ENCODE assay signal across 8 cellular contexts in the genomic region with DNA sequence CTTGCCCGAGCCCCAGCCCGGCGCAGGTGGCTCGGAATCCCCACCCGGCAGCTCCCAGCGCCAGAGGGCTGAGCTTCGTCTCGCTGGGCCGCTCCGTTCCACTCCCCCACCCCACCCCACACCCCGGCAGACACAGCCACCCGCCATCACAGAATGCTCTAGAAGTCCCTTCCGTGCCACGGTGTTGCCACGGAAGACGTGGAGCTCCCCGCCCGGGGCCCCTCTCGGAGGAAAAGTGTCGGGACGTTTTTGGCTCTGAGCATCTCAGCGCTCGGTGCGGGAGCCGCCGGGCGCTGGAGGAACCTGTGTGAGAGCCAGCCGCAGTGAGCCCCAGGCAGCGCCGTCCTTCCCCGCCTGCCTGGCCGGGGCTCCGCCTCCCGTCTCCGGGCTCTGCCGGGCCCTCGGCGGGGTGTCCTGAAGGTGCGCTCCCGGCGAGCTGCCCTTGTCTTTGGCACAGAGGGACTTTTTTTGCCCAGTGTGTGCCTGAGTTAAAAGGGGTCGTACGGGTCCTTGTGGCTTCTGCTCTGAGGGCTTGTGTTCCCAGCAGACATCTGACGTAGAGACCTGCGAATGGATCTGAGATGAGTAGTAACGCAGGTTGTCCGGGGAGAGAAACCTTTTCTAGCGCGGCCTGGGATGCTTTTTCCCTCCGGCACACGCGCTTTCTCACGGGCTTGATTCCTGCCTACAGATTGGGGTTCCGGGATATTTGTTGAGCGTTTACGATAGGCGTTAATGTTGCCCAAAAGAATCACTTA. TPM values are rescaled to one million over a fixed set of nuclear protein-coding genes. Genes with fewer than 3 reads are reported as not detected.
DNase-seq lines count a peak whose midpoint lies in the region; ATAC-seq, FAIRE-seq and TF ChIP-seq lines count a peak whose summit lies in the region.

No MANE protein-coding gene starts in this region.

- H3K9me3 ChIP-seq in Panc1 (ENCODE audit: control insufficient read depth, insufficient read depth, low read depth, low read length) (no peaks in the 10 kb centered on the region), ovary (no peaks in the 10 kb centered on the region), thymus (ENCODE audit: control insufficient read depth) (no peaks in the 10 kb centered on the region)

- no peak for TF ChIP-seq CTCF in D721Med (IDR thresholded peaks at IDR 0.05; ENCODE audit: insufficient read depth, missing control alignments)
- TF ChIP-seq CTCF in Panc1 (IDR thresholded peaks at IDR 0.05) = no peak
- TF ChIP-seq CTCF in ovary (IDR thresholded peaks at IDR 0.05) = no peak

- H3K27ac ChIP-seq in Panc1 (ENCODE audit: low read length) = peak overlapping the region; percentile 89
- peak overlapping the region; percentile 87 to 99 for H3K27ac ChIP-seq in ovary
- H3K27ac ChIP-seq in thymus (ENCODE audit: low read depth) = peak overlapping the region; percentile 97

- POLR2A ChIA-PET in Panc1 (lab: Charles Lee) = no interaction called here

- CTCF ChIA-PET in Panc1 (lab: Charles Lee) = no interaction called here

- TF ChIP-seq POLR2A in ovary (IDR thresholded peaks at IDR 0.05) = peak; percentile 28

- in situ Hi-C loops in Panc1 (cut with HindIII; ENCODE audit: low pct_unique_long_range_greater_than_20kb, low sequenced_read_pairs) = no loop called here

- no TSS peak for BruUV-seq in Panc1 (replicated peaks; lab: Mats Ljungman, UMichigan)

- DNase-seq in D721Med (ENCODE audit: insufficient read length, low spot score) = peak; percentile 64
- no peak for DNase-seq in Panc1 (ENCODE audit: low read depth, low spot score)
- peak; percentile 64 for DNase-seq in activated naive CD4-positive, alpha-beta T cell treated with anti-CD3 and anti-CD28 coated beads, Interleukin-2, amount 50 U/mL, for 16 hours
- peak; percentile 21 to 83 (median 68) for DNase-seq in head of caudate nucleus
- peak; percentile 46 to 76 (median 56) for DNase-seq in ovary

- TF ChIP-seq EP300 in ovary (IDR thresholded peaks at IDR 0.05) = no peak

- H3K4me1 ChIP-seq in Panc1 (ENCODE audit: control insufficient read depth, insufficient read depth, low read length) = peaks cover 17% of the 10 kb centered on the region
- peaks cover 7% of the 10 kb centered on the region for H3K4me1 ChIP-seq in ovary (ENCODE audit: insufficient read depth)
- H3K4me1 ChIP-seq in thymus (ENCODE audit: control insufficient read depth, insufficient read depth, low read length) = peaks cover 19% of the 10 kb centered on the region

- intact Hi-C loops in Panc1 (cut with micrococcal nuclease; ENCODE audit: unreplicated experiment) = loop anchor here (5.0 to 10.0 kb wide), 2 partner anchors 97 to 190 kb away; no protein-coding TSS in a partner anchor
- intact Hi-C loops in head of caudate nucleus (cut with DNase I) = loop anchor here (5.0 to 10.0 kb wide), 3 partner anchors 97 to 340 kb away; partner anchors contain the start of genes PHLPP1, PIGN and RELCH
- intact Hi-C loops in ovary (cut with DNase I) = loop anchor here in 2 of 4 donors (5.0 to 10.0 kb wide), 5 partner anchors 87 to 900 kb away; partner anchors contain the start of genes KDSR (in 1 of the 2), PHLPP1 (in 1 of the 2), PIGN (in 1 of the 2) and RELCH (in 1 of the 2)

- 2 to 4% (median 2%) methylated on average over 34 to 57 of the region's 57 CpGs for WGBS in ovary, 3 donors
- WGBS in thymus = under 1% methylated on average over 57 of the region's 57 CpGs

- no peaks in the 10 kb centered on the region for H3K27me3 ChIP-seq in Panc1 (ENCODE audit: control insufficient read depth, insufficient read depth, low read length)
- H3K27me3 ChIP-seq in ovary = no peaks in the 10 kb centered on the region
- H3K27me3 ChIP-seq in thymus (ENCODE audit: control insufficient read depth, insufficient read depth) = no peaks in the 10 kb centered on the region

- H3K4me3 ChIP-seq in Panc1 (ENCODE audit: low read depth in 2 of 2, low read length in 2 of 2) = peak overlapping the region; percentile 68 to 71
- peak overlapping the region; percentile 90 for H3K4me3 ChIP-seq in ovary
- H3K4me3 ChIP-seq in thymus (ENCODE audit: low read length) = peak overlapping the region; percentile 80

- H3K36me3 ChIP-seq in Panc1 (ENCODE audit: control insufficient read depth, insufficient read depth, low read length) (no peaks in the 10 kb centered on the region), ovary (no peaks in the 10 kb centered on the region), thymus (ENCODE audit: control insufficient read depth, insufficient read depth) (no peaks in the 10 kb centered on the region)

- no peak for FAIRE-seq in D721Med (lab: Jason Lieb, UNC)

- ATAC-seq in HG02798 (IDR thresholded peaks at IDR 0.05; ENCODE audit: poor library complexity, unreplicated experiment) = peak; percentile 15
- no peak for ATAC-seq in Panc1
- no peak for ATAC-seq in GM18909 (IDR thresholded peaks at IDR 0.05; ENCODE audit: poor library complexity, unreplicated experiment)

RNA-seq across cellular contexts. Expression of gene ZCCHC2, which starts 1.8 kb away (rescaled TPM):
- 18.2 TPM for total RNA-seq in Panc1 (2021; ENCODE audit: unreplicated experiment)
- polyA plus RNA-seq in Panc1 (2012; ENCODE audit: insufficient read length) = 10.8 TPM
- total RNA-seq in ovary = 10 to 100 TPM; 14.8 to 24.5 (median 22.3) TPM
- 10 to 100 TPM in 1 of 2 donors, 1 to 10 TPM in 1; 7.7 to 21.9 TPM for polyA plus RNA-seq in ovary
- 10.7 TPM for polyA plus RNA-seq in thymus
